26 cellular contexts compared by ENCODE assay signal in the genomic region with DNA sequence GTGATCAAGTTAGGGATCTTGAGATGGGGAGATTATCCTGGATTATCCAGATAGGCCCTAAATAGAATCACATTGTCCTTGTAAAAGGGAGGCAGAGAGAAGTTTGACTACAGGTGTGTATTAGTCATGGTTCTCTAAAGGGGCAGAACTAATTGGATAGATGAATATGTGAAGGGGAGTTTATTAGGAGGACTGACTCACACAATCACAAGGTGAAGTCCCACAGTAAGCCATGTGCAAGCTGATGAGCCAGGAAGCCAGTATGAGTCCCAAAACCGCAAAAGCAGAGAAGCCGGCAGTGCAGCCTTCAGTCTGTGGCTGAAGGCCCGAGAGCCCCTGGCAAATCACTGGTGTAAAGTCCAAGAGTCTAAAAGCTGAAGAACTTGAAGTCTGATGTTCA.
DNase-seq lines count a peak whose midpoint lies in the region; ATAC-seq, FAIRE-seq and TF ChIP-seq lines count a peak whose summit lies in the region.
"Had no signal": no experiment of that assay in that cellular context is flagged by ENCODE, and none has a peak within 500 bp of the region (broad histone marks: within the 10 kb centered on the region; RNA-seq: fewer than 3 reads in every experiment).

No MANE protein-coding gene starts in this region.

- no peaks in the 10 kb centered on the region for H4K20me1 ChIP-seq in PC-3 (ENCODE audit: low read length)
- H4K20me1 ChIP-seq: BLaER1 treated with 17β-estradiol and CSF1 and Interleukin-3, amounts not matched to agents 10 nM and 100 nM had no signal

- H3K4me3 ChIP-seq in HEK293 (ENCODE audit: low read depth, low read length) (no peak overlapping the region), PC-3 (ENCODE audit: low read length) (no peak overlapping the region), gastrocnemius medialis (no peak overlapping the region), lower leg skin (ENCODE audit: low read depth, poor library complexity, severe bottlenecking) (no peak overlapping the region), body of pancreas (no peak overlapping the region), small intestine (ENCODE audit: low read depth in 1 of 2, low read length in 2 of 2) (no peak overlapping the region)
- H3K4me3 ChIP-seq: BLaER1 treated with 17β-estradiol and CSF1 and Interleukin-3, amounts not matched to agents 10 nM and 100 nM; lower lobe of right lung; ovary; SK-N-MC had no signal

- no peak for FAIRE-seq in small intestine (lab: Jason Lieb, UNC)
- FAIRE-seq: islet of Langerhans had no signal

- BruUV-seq in PC-3 (replicated peaks; lab: Mats Ljungman, UMichigan) = no TSS peak

- peak; percentile 27 for ATAC-seq in PC-3
- peak; percentile 36 to 57 for ATAC-seq in gastrocnemius medialis
- no peak for ATAC-seq in body of pancreas
- no peak for ATAC-seq in HG02798 (IDR thresholded peaks at IDR 0.05; ENCODE audit: poor library complexity, unreplicated experiment)
- ATAC-seq: activated naive CD4-positive, alpha-beta T cell treated with anti-CD3 and anti-CD28 coated beads, Interleukin-2, amount 50 U/mL, for 72 hours; lower lobe of right lung; stimulated activated naive B cell treated with anti-CD40 and anti-IgM and Interleukin-4, amounts not matched to agents 10 μg/mL and 1 μg/mL and 100 μg/mL, for 72 hours had no signal

- TF ChIP-seq CTCF in HEK293 (tag by site-specific recombination; IDR thresholded peaks at IDR 0.05) (no peak), PC-3 (conservative IDR thresholded peaks at IDR 0.05; ENCODE audit: low read depth, low read length) (no peak), gastrocnemius medialis (IDR thresholded peaks at IDR 0.05 in 4 of 5, conservative IDR thresholded peaks at IDR 0.05 in 1 of 5) (no peak), lower leg skin (IDR thresholded peaks at IDR 0.05) (no peak), body of pancreas (IDR thresholded peaks at IDR 0.05) (no peak)

- H3K9me3 ChIP-seq in HEK293 (ENCODE audit: control insufficient read depth, insufficient read depth, low read depth, low read length) (no peaks in the 10 kb centered on the region), PC-3 (ENCODE audit: low read length) (no peaks in the 10 kb centered on the region), gastrocnemius medialis (no peaks in the 10 kb centered on the region), body of pancreas (no peaks in the 10 kb centered on the region), small intestine (ENCODE audit: control insufficient read depth, low read depth) (no peaks in the 10 kb centered on the region)
- H3K9me3 ChIP-seq: BLaER1 treated with 17β-estradiol and CSF1 and Interleukin-3, amounts not matched to agents 10 nM and 100 nM; lower lobe of right lung; ovary had no signal

- WGBS in lower leg skin, 2 donors = 61 to 82% methylated on average over 3 of the region's 3 CpGs
- WGBS in body of pancreas, 2 donors = 87 to 89% methylated on average over 3 of the region's 3 CpGs
- WGBS in small intestine, 3 donors = 67 to 82% (median 81%) methylated on average over 3 of the region's 3 CpGs

- TF ChIP-seq POLR2A in gastrocnemius medialis (IDR thresholded peaks at IDR 0.05) = no peak
- no peak for TF ChIP-seq POLR2A in lower leg skin (IDR thresholded peaks at IDR 0.05)
- no peak for TF ChIP-seq POLR2A in body of pancreas (IDR thresholded peaks at IDR 0.05)

- no peak overlapping the region for H2AFZ ChIP-seq in PC-3 (ENCODE audit: low read length)

- no peak overlapping the region for H3K27ac ChIP-seq in HEK293 (ENCODE audit: extremely low read depth, low read depth, low read length)
- H3K27ac ChIP-seq in PC-3 (ENCODE audit: low read length) = peak overlapping the region; percentile 35
- no peak overlapping the region for H3K27ac ChIP-seq in epithelial cell of prostate
- peak overlapping the region in 3 of 4 donors; percentile 36 to 71 (median 65) for H3K27ac ChIP-seq in gastrocnemius medialis
- H3K27ac ChIP-seq in body of pancreas = no peak overlapping the region
- H3K27ac ChIP-seq in small intestine (ENCODE audit: low read depth in 1 of 2, low read length in 1 of 2) = no peak overlapping the region
- H3K27ac ChIP-seq: BLaER1 treated with 17β-estradiol and CSF1 and Interleukin-3, amounts not matched to agents 10 nM and 100 nM; lower lobe of right lung; ovary; SK-N-MC had no signal

- H3K4me1 ChIP-seq in HEK293 (ENCODE audit: control insufficient read depth, insufficient read depth, low read length) = peaks cover 12% of the 10 kb centered on the region
- peaks cover 18% of the 10 kb centered on the region for H3K4me1 ChIP-seq in PC-3 (ENCODE audit: insufficient read depth, low read length)
- H3K4me1 ChIP-seq in gastrocnemius medialis = peaks cover 5 to 15% of the 10 kb centered on the region in 2 donors
- no peaks in the 10 kb centered on the region for H3K4me1 ChIP-seq in body of pancreas
- no peaks in the 10 kb centered on the region for H3K4me1 ChIP-seq in small intestine (ENCODE audit: control insufficient read depth in 2 of 2, insufficient read depth in 1 of 2, low read depth in 1 of 2, low read length in 1 of 2)
- H3K4me1 ChIP-seq: lower lobe of right lung had no signal

- H3K36me3 ChIP-seq in HEK293 (ENCODE audit: control insufficient read depth in 2 of 2, insufficient read depth in 1 of 2, low read length in 2 of 2) (no peaks in the 10 kb centered on the region), PC-3 (ENCODE audit: low read depth, low read length) (no peaks in the 10 kb centered on the region), gastrocnemius medialis (no peaks in the 10 kb centered on the region), body of pancreas (replicated peaks in 1 of 2; ENCODE audit: insufficient read depth in 1 of 2, low read depth in 2 of 2) (no peaks in the 10 kb centered on the region), small intestine (ENCODE audit: control insufficient read depth in 2 of 2, insufficient read depth in 2 of 2, low read length in 2 of 2) (no peaks in the 10 kb centered on the region)
- H3K36me3 ChIP-seq: BLaER1 treated with 17β-estradiol and CSF1 and Interleukin-3, amounts not matched to agents 10 nM and 100 nM; lower lobe of right lung; ovary had no signal

- H3K9me2 ChIP-seq in PC-3 (replicated peaks; ENCODE audit: low read length) = no peaks in the 10 kb centered on the region

- POLR2A ChIA-PET in HEK293 (lab: Yijun Ruan, JAX) (no interaction called here), PC-3 (lab: Charles Lee; ENCODE audit: unreplicated experiment) (no interaction called here)

- no peaks in the 10 kb centered on the region for H3F3A ChIP-seq in PC-3 (ENCODE audit: low read length, unreplicated experiment)

- CTCF ChIA-PET in HEK293 (lab: Yijun Ruan, JAX) (interaction anchor here (0.7 kb wide), 1 partner anchor 309 kb away, joined by 3 read pairs; no protein-coding TSS in a partner anchor), PC-3 (lab: Charles Lee) (no interaction called here)

- in situ Hi-C loops in gastrocnemius medialis (cut with MboI; ENCODE audit: low sequenced_read_pairs in 4 of 4) = loop anchor here in 3 of 4 donors (10.0 to 25.0 kb wide), 2 partner anchors 309 to 442 kb away; no protein-coding TSS in a partner anchor

- peak overlapping the region; percentile 33 for H3K4me2 ChIP-seq in PC-3 (ENCODE audit: low read length)
- H3K4me2 ChIP-seq: BLaER1 treated with 17β-estradiol and CSF1 and Interleukin-3, amounts not matched to agents 10 nM and 100 nM had no signal

- H3K27me3 ChIP-seq in PC-3 (ENCODE audit: low read length) (peaks cover 6% of the 10 kb centered on the region; the same call in 1 of the 2 replicates), gastrocnemius medialis (no peaks in the 10 kb centered on the region), body of pancreas (no peaks in the 10 kb centered on the region), small intestine (ENCODE audit: control insufficient read depth in 2 of 2, insufficient read depth in 2 of 2, low read length in 2 of 2) (no peaks in the 10 kb centered on the region)
- H3K27me3 ChIP-seq: BLaER1 treated with 17β-estradiol and CSF1 and Interleukin-3, amounts not matched to agents 10 nM and 100 nM; ovary had no signal

- no peak overlapping the region for H3K9ac ChIP-seq in PC-3 (ENCODE audit: low read length)
- H3K9ac ChIP-seq: BLaER1 treated with 17β-estradiol and CSF1 and Interleukin-3, amounts not matched to agents 10 nM and 100 nM had no signal

- intact Hi-C loops in PC-3 (cut with micrococcal nuclease) (no loop called here), gastrocnemius medialis (cut with DNase I; ENCODE audit: low total_unique reads) (loop anchor here (5.0 kb wide), 1 partner anchor 177 kb away; no protein-coding TSS in a partner anchor), lower leg skin (cut with DNase I; ENCODE audit: low total_unique reads) (loop anchor here (10.0 kb wide), 1 partner anchor 309 kb away; no protein-coding TSS in a partner anchor), body of pancreas (cut with DNase I) (loop anchor here (10.0 kb wide), 1 partner anchor 299 kb away; no protein-coding TSS in a partner anchor)

- H3K79me2 ChIP-seq in PC-3 (ENCODE audit: low read length) = no peaks in the 10 kb centered on the region

- DNase-seq in PC-3 (peak; percentile 84), epithelial cell of prostate (ENCODE audit: low read depth, low spot score) (peak; percentile 12), gastrocnemius medialis (no peak), lower leg skin (ENCODE audit: low spot score in 2 of 2) (no peak), body of pancreas (no peak), small intestine (no peak)
- DNase-seq: activated CD4-positive, alpha-beta T cell treated with anti-CD3 and anti-CD28 coated beads for 1 hour; activated T-cell treated with anti-CD3 and anti-CD28 coated beads for 4 hours; central memory CD4-positive, alpha-beta T cell; COR-L47; endodermal cell; GF-D8; H7; lower lobe of right lung; NCI-H1048; NCI-H187; NCI-H526 treated with DMSO at 0.1 percent for 48 hours; ovary; stimulated activated CD4-positive, alpha-beta T cell treated with anti-CD3 and anti-CD28 coated beads, Interleukin-4, amount 100 ng/mL, for 4 hours; stimulated activated naive B cell treated with anti-CD40 and anti-IgM and Interleukin-4, amounts not matched to agents 10 μg/mL and 1 μg/mL and 100 μg/mL, for 72 hours had no signal

TF ChIP-seq in HEK293, 187 proteins besides CTCF, POLR2A, EP300 and RAD21 (continues in another document):
- 0 out of 2 replicates have a peak, but pooled peaks have one; percentile 43 for TF ChIP-seq ZNF10 (tag by site-specific recombination; IDR thresholded peaks at IDR 0.05)
- TF ChIP-seq, protein P1, sequence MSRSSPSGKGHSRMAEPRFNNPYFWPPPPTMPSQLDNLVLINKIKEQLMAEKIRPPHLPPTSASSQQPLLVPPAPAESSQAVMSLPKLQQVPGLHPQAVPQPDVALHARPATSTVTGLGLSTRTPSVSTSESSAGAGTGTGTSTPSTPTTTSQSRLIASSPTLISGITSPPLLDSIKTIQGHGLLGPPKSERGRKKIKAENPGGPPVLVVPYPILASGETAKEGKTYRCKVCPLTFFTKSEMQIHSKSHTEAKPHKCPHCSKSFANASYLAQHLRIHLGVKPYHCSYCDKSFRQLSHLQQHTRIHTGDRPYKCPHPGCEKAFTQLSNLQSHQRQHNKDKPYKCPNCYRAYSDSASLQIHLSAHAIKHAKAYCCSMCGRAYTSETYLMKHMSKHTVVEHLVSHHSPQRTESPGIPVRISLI (tag by site-specific recombination; IDR thresholded peaks at IDR 0.05) = no peak; the same call in 1 of the 2 replicates

Comparison
In these comparisons a context has a peak if more than half of its experiments do, and no peak if none do; other contexts are left out.
1. H3K27ac ChIP-seq: peak in PC-3 (single experiment) and gastrocnemius medialis (3 of 4); none in HEK293 (single experiment), epithelial cell of prostate (single experiment), body of pancreas (0 of 4) and small intestine (0 of 2).
2. ATAC-seq: peak in PC-3 (single experiment) and gastrocnemius medialis (2 of 2); none in body of pancreas (single experiment) and HG02798 (single experiment).
3. DNase-seq: peak in PC-3 (single experiment) and epithelial cell of prostate (single experiment); none in gastrocnemius medialis (0 of 2), lower leg skin (0 of 2), body of pancreas (0 of 4) and small intestine (single experiment).